In the genomic region with DNA sequence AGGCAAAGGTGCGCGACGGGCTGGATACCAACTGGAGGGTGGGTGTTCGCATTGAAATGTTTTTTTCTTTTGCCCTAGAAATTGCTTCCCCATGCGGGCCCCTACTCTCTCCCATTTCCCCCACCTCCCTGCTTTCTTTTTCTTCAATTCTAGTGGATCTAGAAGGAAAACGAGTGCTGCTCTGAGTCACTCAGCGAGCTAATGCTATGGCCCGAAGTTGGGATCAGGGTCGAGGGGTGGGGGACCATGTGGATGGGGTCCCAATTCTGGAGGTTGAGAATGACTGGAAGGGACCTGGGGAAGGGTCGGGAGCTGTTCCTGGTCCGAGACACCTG, we compare ENCODE assay signal across 8 cellular contexts.
DNase-seq lines count a peak whose midpoint lies in the region; ATAC-seq, FAIRE-seq and TF ChIP-seq lines count a peak whose summit lies in the region.

No MANE protein-coding gene starts in this region.

- no TSS peak for BruUV-seq in IMR-90 (replicated peaks; lab: Mats Ljungman, UMichigan)

- H3K4me3 Mint-ChIP-seq in naive thymus-derived CD8-positive, alpha-beta T cell, result peak overlapping the region in 6 of 10 donors; percentile 22 to 78 (median 64)

- H3K27ac Mint-ChIP-seq in naive thymus-derived CD8-positive, alpha-beta T cell, result peak overlapping the region in 1 of 10 donors; percentile 72

- dilution Hi-C loops in IMR-90 (cut with HindIII; ENCODE audit: low sequenced_read_pairs, unreplicated experiment), result no loop called here

- H4K91ac ChIP-seq in IMR-90 (ENCODE audit: insufficient read depth, low read depth, low read length), result peak overlapping the region; percentile 21; the same call in 1 of the 2 replicates

- no peak for TF ChIP-seq EP300 in A549 (IDR thresholded peaks at IDR 0.05)

- peak overlapping the region; percentile 40 for H3K4ac ChIP-seq in IMR-90 (ENCODE audit: low read depth, low read length)

- H3K36me3 ChIP-seq in IMR-90 (ENCODE audit: control insufficient read depth, insufficient read depth, low read length) (no peaks in the 10 kb centered on the region), esophagus (ENCODE audit: control insufficient read depth in 2 of 2, insufficient read depth in 2 of 2, low read length in 1 of 2) (no peaks in the 10 kb centered on the region), thyroid gland (no peaks in the 10 kb centered on the region)

- H2BK20ac ChIP-seq in IMR-90 (ENCODE audit: low read depth, low read length), result 0 out of 2 replicates have a peak overlapping the region, but pooled peaks have one; percentile 14

- peak overlapping the region in 1 of 2 experiments; percentile 79; a peak in 1 of 4 replicates for H4K8ac ChIP-seq in IMR-90 (ENCODE audit: low read depth in 2 of 2, low read length in 2 of 2)

- H3K14ac ChIP-seq in IMR-90 (replicated peaks; ENCODE audit: low read depth, low read length), result no peak overlapping the region

- intact Hi-C loops in IMR-90 (cut with micrococcal nuclease), result no loop called here
- intact Hi-C loops in thyroid gland (cut with DNase I), result no loop called here

- H3K27me3 ChIP-seq in IMR-90 (ENCODE audit: control insufficient read depth, insufficient read depth, low read length) (peaks cover 21% of the 10 kb centered on the region), esophagus (ENCODE audit: control insufficient read depth in 1 of 2, insufficient read depth in 2 of 2, low read length in 2 of 2) (peaks cover 0 to 3% of the 10 kb centered on the region in 2 donors), thyroid gland (peaks cover 11% of the 10 kb centered on the region)

- no peak overlapping the region; the same call in 1 of the 2 replicates for H3K23ac ChIP-seq in IMR-90 (ENCODE audit: low read depth, low read length)

- H2AK9ac ChIP-seq in IMR-90 (replicated peaks; ENCODE audit: low read depth, low read length, poor library complexity), result peak overlapping the region; percentile 76

- no peaks in the 10 kb centered on the region for H3K9me1 ChIP-seq in IMR-90 (ENCODE audit: insufficient read depth, low read length)

- H2BK5ac ChIP-seq in IMR-90 (ENCODE audit: low read depth, low read length, poor library complexity, severe bottlenecking), result no peak overlapping the region

- peaks cover 0 to 4% (median 0%) of the 10 kb centered on the region in 9 donors for H3K9me3 Mint-ChIP-seq in naive thymus-derived CD8-positive, alpha-beta T cell

- POLR2A ChIA-PET in A549 (lab: Yijun Ruan, JAX), result no interaction called here
- POLR2A ChIA-PET in IMR-90 (lab: Charles Lee; ENCODE audit: unreplicated experiment), result interaction anchor here (1.0 kb wide), 1 partner anchor 72 kb away, joined by 5 read pairs; a partner anchor contains a TSS
- POLR2A ChIA-PET in naive thymus-derived CD8-positive, alpha-beta T cell (lab: Charles Lee), result no interaction called here

- H4K5ac ChIP-seq in IMR-90 (ENCODE audit: low read depth, low read length), result no peak overlapping the region; the same call in 1 of the 2 replicates

- TF ChIP-seq POLR2A in A549 (IDR thresholded peaks at IDR 0.05; ENCODE audit: low read length) (no peak), IMR-90 (IDR thresholded peaks at IDR 0.05; ENCODE audit: low read depth, low read length) (no peak), thyroid gland (IDR thresholded peaks at IDR 0.05) (no peak)

- peak overlapping the region; percentile 53; the same call in 2 of the 3 replicates for H3K4me3 ChIP-seq in A549
- peak overlapping the region; percentile 63; the same call in 1 of the 2 replicates for H3K4me3 ChIP-seq in IMR-90 (ENCODE audit: insufficient read depth, low read depth, low read length)
- peak overlapping the region; percentile 40 to 50 for H3K4me3 ChIP-seq in esophagus (ENCODE audit: low read depth in 1 of 2, low read length in 2 of 2)
- H3K4me3 ChIP-seq in thyroid gland (replicated peaks in 1 of 3), result peak overlapping the region in 1 of 3 donors; percentile 39

- peak overlapping the region; percentile 84 for H3K4me2 ChIP-seq in A549
- H3K4me2 ChIP-seq in IMR-90 (ENCODE audit: low read depth, low read length), result peak overlapping the region; percentile 95; the same call in 1 of the 2 replicates

- no peak overlapping the region for H3K18ac ChIP-seq in IMR-90 (ENCODE audit: low read depth, low read length)

- CTCF ChIA-PET in A549 (lab: Yijun Ruan, JAX) (no interaction called here), IMR-90 (lab: Yijun Ruan, JAX) (no interaction called here)

- peak overlapping the region; percentile 93 for H2AFZ ChIP-seq in IMR-90 (replicated peaks; ENCODE audit: low read length, poor library complexity)

- H2AK5ac ChIP-seq in IMR-90 (ENCODE audit: low read depth, low read length), result peak overlapping the region; percentile 84

- TF ChIP-seq RAD21 in A549 (conservative IDR thresholded peaks at IDR 0.05 in 1 of 2, IDR thresholded peaks at IDR 0.05 in 1 of 2) (no peak), IMR-90 (IDR thresholded peaks at IDR 0.05; ENCODE audit: low read length) (no peak)

- no peak for TF ChIP-seq CTCF in A549 (IDR thresholded peaks at IDR 0.05)
- TF ChIP-seq CTCF in IMR-90 (conservative IDR thresholded peaks at IDR 0.05; ENCODE audit: low read depth, low read length), result no peak
- TF ChIP-seq CTCF in thyroid gland (IDR thresholded peaks at IDR 0.05), result no peak

- peak overlapping the region; percentile 20; the same call in 1 of the 2 replicates for H2BK120ac ChIP-seq in IMR-90 (ENCODE audit: low read depth, low read length)

- no peaks in the 10 kb centered on the region for H4K20me1 ChIP-seq in IMR-90 (ENCODE audit: insufficient read depth, low read length)

- peaks cover 0 to 16% of the 10 kb centered on the region in 2 experiments; a peak in 3 of 4 replicates for H3K79me1 ChIP-seq in IMR-90 (ENCODE audit: low read depth in 1 of 2, low read length in 2 of 2)

- ATAC-seq in A549 (peak in 1 of 2 experiments; percentile 19; a peak in 2 of 6 replicates), IMR-90 (ENCODE audit: low read depth) (no peak), GM18517 (IDR thresholded peaks at IDR 0.05; ENCODE audit: unreplicated experiment) (no peak)
- ATAC-seq in naive thymus-derived CD8-positive, alpha-beta T cell, result no peak

- H3K36me3 Mint-ChIP-seq in naive thymus-derived CD8-positive, alpha-beta T cell, result peaks cover 0 to 6% (median 0%) of the 10 kb centered on the region in 3 donors

- in situ Hi-C loops in IMR-90 (cut with MboI; ENCODE audit: low sequenced_read_pairs), result no loop called here

- WGBS in A549 (ENCODE audit: missing lambda C conversion rate), result 62% methylated on average over 10 of the region's 11 CpGs
- WGBS in IMR-90 (ENCODE audit: extremely low coverage in 2 of 2, insufficient read length in 1 of 2), 2 experiments, result 24% methylated on average over 5 of the region's 11 CpGs; no CpG with 5 or more reads in 1 of the 2 experiments
- WGBS in esophagus, 2 donors, result 4% methylated on average over 11 of the region's 11 CpGs
- 2 to 9% methylated on average over 11 of the region's 11 CpGs for WGBS in thyroid gland, 2 donors

- FAIRE-seq in A549 (lab: Jason Lieb, UNC), result no peak

- H2BK15ac ChIP-seq in IMR-90 (ENCODE audit: low read depth, low read length), result peak overlapping the region; percentile 20; the same call in 1 of the 3 replicates

- peak overlapping the region in 1 of 2 experiments; percentile 86; a peak in 4 of 6 replicates for H3K27ac ChIP-seq in A549
- no peak overlapping the region for H3K27ac ChIP-seq in IMR-90 (ENCODE audit: insufficient read depth, low read length)
- H3K27ac ChIP-seq in esophagus (ENCODE audit: low read depth in 2 of 2, low read length in 1 of 2), result no peak overlapping the region
- no peak overlapping the region for H3K27ac ChIP-seq in thyroid gland

- H3K9ac ChIP-seq in IMR-90 (ENCODE audit: low read depth, low read length), result no peak overlapping the region

- no peak overlapping the region for H3K56ac ChIP-seq in IMR-90 (ENCODE audit: extremely low read depth, insufficient read depth, low read length)

- no peaks in the 10 kb centered on the region for H3K9me3 ChIP-seq in A549
- H3K9me3 ChIP-seq in IMR-90 (ENCODE audit: control insufficient read depth, insufficient read depth, low read length), result no peaks in the 10 kb centered on the region
- no peaks in the 10 kb centered on the region for H3K9me3 ChIP-seq in esophagus (ENCODE audit: control insufficient read depth in 2 of 2, insufficient read depth in 1 of 2, low read depth in 1 of 2, low read length in 1 of 2)
- no peaks in the 10 kb centered on the region for H3K9me3 ChIP-seq in thyroid gland

- no peak for DNase-seq in A549 (ENCODE audit: low read depth in 1 of 2, low spot score in 1 of 2)
- no peak for DNase-seq in IMR-90
- no peak for DNase-seq in naive thymus-derived CD8-positive, alpha-beta T cell
- no peak for DNase-seq in thyroid gland
- DNase-seq in HPDE6-E6E7 (ENCODE audit: extremely low spot score), result no peak
- no peak for DNase-seq in T1000 (lab: John Stamatoyannopoulos, UW)

- H3K27me3 Mint-ChIP-seq in naive thymus-derived CD8-positive, alpha-beta T cell, result peaks cover 43 to 84% (median 56%) of the 10 kb centered on the region in 5 donors

- peaks cover 3% of the 10 kb centered on the region; the same call in 1 of the 3 replicates for H3K4me1 ChIP-seq in A549
- H3K4me1 ChIP-seq in IMR-90 (ENCODE audit: control insufficient read depth, insufficient read depth, low read length), result peaks cover 2% of the 10 kb centered on the region; the same call in 1 of the 2 replicates
- peaks cover 0 to 6% of the 10 kb centered on the region in 2 donors for H3K4me1 ChIP-seq in esophagus (ENCODE audit: control insufficient read depth in 2 of 2, insufficient read depth in 2 of 2, low read length in 1 of 2)
- peaks cover 16 to 32% of the 10 kb centered on the region in 2 donors for H3K4me1 ChIP-seq in thyroid gland

- peaks cover 12 to 34% (median 31%) of the 10 kb centered on the region in 4 donors for H3K4me1 Mint-ChIP-seq in naive thymus-derived CD8-positive, alpha-beta T cell

TF ChIP-seq in A549, 52 proteins besides CTCF, POLR2A, EP300 and RAD21 (continues in another document):
- TF ChIP-seq, protein P1, sequence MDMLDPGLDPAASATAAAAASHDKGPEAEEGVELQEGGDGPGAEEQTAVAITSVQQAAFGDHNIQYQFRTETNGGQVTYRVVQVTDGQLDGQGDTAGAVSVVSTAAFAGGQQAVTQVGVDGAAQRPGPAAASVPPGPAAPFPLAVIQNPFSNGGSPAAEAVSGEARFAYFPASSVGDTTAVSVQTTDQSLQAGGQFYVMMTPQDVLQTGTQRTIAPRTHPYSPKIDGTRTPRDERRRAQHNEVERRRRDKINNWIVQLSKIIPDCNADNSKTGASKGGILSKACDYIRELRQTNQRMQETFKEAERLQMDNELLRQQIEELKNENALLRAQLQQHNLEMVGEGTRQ (IDR thresholded peaks at IDR 0.05), result no peak

TF ChIP-seq in IMR-90, 13 proteins besides CTCF, POLR2A, EP300 and RAD21 (continues in another document):
- TF ChIP-seq MXI1 (IDR thresholded peaks at IDR 0.05; ENCODE audit: borderline replicate concordance, low read depth, low read length) (no peak), SMC3 (IDR thresholded peaks at IDR 0.05; ENCODE audit: low read depth, low read length) (no peak), BHLHE40 (IDR thresholded peaks at IDR 0.05; ENCODE audit: low read depth, low read length) (no peak), FOS (IDR thresholded peaks at IDR 0.05; ENCODE audit: low read depth, low read length) (no peak)
